Comparison of ENCODE assay signal across 38 cellular contexts in the genomic region with DNA sequence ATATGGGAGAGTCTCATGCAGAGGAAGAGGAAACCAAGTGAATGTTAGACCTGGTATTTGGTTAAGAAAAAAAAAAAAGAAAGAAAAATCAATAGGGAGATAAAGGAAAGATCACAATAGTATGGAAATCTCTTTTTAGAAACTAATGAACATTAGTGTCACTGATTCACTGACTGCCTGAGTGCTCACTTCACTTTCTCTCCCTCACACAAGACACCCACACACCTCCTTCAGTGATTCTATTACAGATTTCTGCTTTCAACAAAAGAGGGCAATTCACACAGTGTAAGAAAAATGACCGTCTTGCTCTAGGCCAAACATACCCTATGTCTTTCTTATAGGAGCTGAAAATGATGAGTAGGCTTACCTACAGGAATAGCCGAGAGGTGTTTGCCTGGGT. TPM values are rescaled to one million over a fixed set of nuclear protein-coding genes. Genes with fewer than 3 reads are reported as not detected.
"Had no signal": no experiment of that assay in that cellular context is flagged by ENCODE, and none has a peak within 500 bp of the region (broad histone marks: within the 10 kb centered on the region; RNA-seq: fewer than 3 reads in every experiment).

No MANE protein-coding gene starts in this region.

- H3K27ac ChIP-seq: adrenal gland, ascending aorta, body of pancreas, brain microvascular endothelial cell, breast epithelium, cardiac muscle cell had no signal

- H3K27ac Mint-ChIP-seq: activated naive CD4-positive, alpha-beta T cell treated with anti-CD3 and anti-CD28 coated beads for 36 hours; activated naive CD4-positive, alpha-beta T cell treated with anti-CD3 and anti-CD28 coated beads, Interleukin-2, amount 10 ng/mL, durations not matched to agents 7 days and 5 days; activated naive CD4-positive, alpha-beta T cell treated with anti-CD3 and anti-CD28 coated beads, Interleukin-2, amount 50 U/mL, for 24 hours; activated naive CD4-positive, alpha-beta T cell treated with anti-CD3 and anti-CD28 coated beads, Interleukin-2, amount 50 U/mL, for 72 hours; activated naive CD8-positive, alpha-beta T cell; activated naive CD8-positive, alpha-beta T cell treated with anti-CD3 and anti-CD28 coated beads for 36 hours; activated naive CD8-positive, alpha-beta T cell treated with anti-CD3 and anti-CD28 coated beads, Interleukin-2, amount 10 ng/mL, durations not matched to agents 7 days and 5 days; activated naive CD8-positive, alpha-beta T cell treated with anti-CD3 and anti-CD28 coated beads, Interleukin-2, amount 50 U/mL, for 24 hours; activated T-cell treated with anti-CD3 and anti-CD28 coated beads, Interleukin-2, amount 50 U/mL, for 24 hours; activated T-cell treated with anti-CD3 and anti-CD28 coated beads, Interleukin-2, amount 50 U/mL, for 72 hours; activated T-helper 1 cell treated with anti-CD3 and anti-CD28 coated beads, Interleukin-12 subunit alpha, Interleukin-12 subunit beta, Interleukin-2, Interleukin-4 antibody, amounts not matched to agents 30 ng/mL and 10 ng/mL and 1 ng/mL, durations not matched to agents 14 hours and 24 hours and 36 hours; activated T-helper 17 cell treated with anti-CD3 and anti-CD28 coated beads, Interleukin-2, amount 50 U/mL, for 72 hours; activated T-helper 2 cell treated with anti-CD3 and anti-CD28 coated beads, Interferon-gamma antibody, Interleukin-2, Interleukin-4, amounts not matched to agents 10 μg/mL and 5 μg/mL and 100 μg/mL, durations not matched to agents 14 hours and 24 hours and 36 hours; brain had no signal

- H3K4me1 ChIP-seq: breast epithelium had no signal

- DNase-seq: activated effector memory CD4-positive, alpha-beta T cell treated with anti-CD3 and anti-CD28 coated beads, Interleukin-2, amount 50 U/mL, for 16 hours; activated effector memory CD4-positive, alpha-beta T cell treated with Interleukin-2 at 50 U/mL for 16 hours; activated gamma-delta T cell; activated gamma-delta T cell treated with Interleukin-2 at 50 U/mL for 16 hours; activated naive CD4-positive, alpha-beta T cell; activated naive CD4-positive, alpha-beta T cell treated with anti-CD3 and anti-CD28 coated beads for 36 hours; activated naive CD4-positive, alpha-beta T cell treated with anti-CD3 and anti-CD28 coated beads, Interleukin-2, amount 10 ng/mL, durations not matched to agents 7 days and 5 days; activated naive CD4-positive, alpha-beta T cell treated with anti-CD3 and anti-CD28 coated beads, Interleukin-2, amount 50 U/mL, for 16 hours; activated naive CD4-positive, alpha-beta T cell treated with Interleukin-2 at 50 U/mL for 16 hours; activated naive CD8-positive, alpha-beta T cell treated with anti-CD3 and anti-CD28 coated beads for 36 hours; activated naive CD8-positive, alpha-beta T cell treated with anti-CD3 and anti-CD28 coated beads, Interleukin-2, amount 10 ng/mL, durations not matched to agents 7 days and 5 days; activated naive CD8-positive, alpha-beta T cell treated with anti-CD3 and anti-CD28 coated beads, Interleukin-2, amount 50 U/mL, for 24 hours; activated T-cell treated with anti-CD3 and anti-CD28 coated beads for 4 hours; activated T-cell treated with anti-CD3 and anti-CD28 coated beads, Interleukin-2, amount 50 U/mL, for 1 hour; activated T-cell treated with anti-CD3 and anti-CD28 coated beads, Interleukin-2, amount 50 U/mL, for 24 hours; activated T-cell treated with anti-CD3 and anti-CD28 coated beads, Interleukin-2, amount 50 U/mL, for 4 hours; activated T-cell treated with anti-CD3 and anti-CD28 coated beads, Interleukin-2, amount 50 U/mL, for 48 hours; activated T-cell treated with anti-CD3 and anti-CD28 coated beads, Interleukin-2, amount 50 U/mL, for 72 hours; adrenal gland; amniotic stem cell; amygdala; anterior cingulate cortex; aorta; body of pancreas; brain microvascular endothelial cell; central memory CD4-positive, alpha-beta T cell; cerebellar nuclear complex had no signal

- H3K4me3 Mint-ChIP-seq: activated naive CD4-positive, alpha-beta T cell treated with anti-CD3 and anti-CD28 coated beads for 36 hours; activated naive CD4-positive, alpha-beta T cell treated with anti-CD3 and anti-CD28 coated beads, Interleukin-2, amount 10 ng/mL, durations not matched to agents 7 days and 5 days; activated naive CD4-positive, alpha-beta T cell treated with anti-CD3 and anti-CD28 coated beads, Interleukin-2, amount 50 U/mL, for 24 hours; activated naive CD8-positive, alpha-beta T cell; activated naive CD8-positive, alpha-beta T cell treated with anti-CD3 and anti-CD28 coated beads for 36 hours; activated naive CD8-positive, alpha-beta T cell treated with anti-CD3 and anti-CD28 coated beads, Interleukin-2, amount 10 ng/mL, durations not matched to agents 7 days and 5 days; activated naive CD8-positive, alpha-beta T cell treated with anti-CD3 and anti-CD28 coated beads, Interleukin-2, amount 50 U/mL, for 24 hours; activated T-cell treated with anti-CD3 and anti-CD28 coated beads, Interleukin-2, amount 50 U/mL, for 24 hours; activated T-cell treated with anti-CD3 and anti-CD28 coated beads, Interleukin-2, amount 50 U/mL, for 4 hours; activated T-cell treated with anti-CD3 and anti-CD28 coated beads, Interleukin-2, amount 50 U/mL, for 72 hours; activated T-helper 1 cell treated with anti-CD3 and anti-CD28 coated beads, Interleukin-12 subunit alpha, Interleukin-12 subunit beta, Interleukin-2, Interleukin-4 antibody, amounts not matched to agents 30 ng/mL and 10 ng/mL and 1 ng/mL, durations not matched to agents 14 hours and 24 hours and 36 hours; activated T-helper 17 cell treated with anti-CD3 and anti-CD28 coated beads, Interleukin-2, amount 50 U/mL, for 72 hours; central memory CD8-positive, alpha-beta T cell had no signal

- H3K4me1 Mint-ChIP-seq: activated naive CD4-positive, alpha-beta T cell treated with anti-CD3 and anti-CD28 coated beads, Interleukin-2, amount 10 ng/mL, durations not matched to agents 7 days and 5 days; activated T-helper 17 cell treated with anti-CD3 and anti-CD28 coated beads, Interleukin-2, amount 50 U/mL, for 72 hours; central memory CD8-positive, alpha-beta T cell had no signal

- H3K4me3 ChIP-seq: adrenal gland, ascending aorta, body of pancreas, breast epithelium, cardiac muscle cell had no signal

- H3K36me3 Mint-ChIP-seq: activated naive CD4-positive, alpha-beta T cell treated with anti-CD3 and anti-CD28 coated beads, Interleukin-2, amount 50 U/mL, for 24 hours; activated naive CD8-positive, alpha-beta T cell; activated naive CD8-positive, alpha-beta T cell treated with anti-CD3 and anti-CD28 coated beads for 36 hours; activated naive CD8-positive, alpha-beta T cell treated with anti-CD3 and anti-CD28 coated beads, Interleukin-2, amount 10 ng/mL, durations not matched to agents 7 days and 5 days had no signal

- H3K9me3 Mint-ChIP-seq: activated naive CD4-positive, alpha-beta T cell treated with anti-CD3 and anti-CD28 coated beads for 36 hours; activated naive CD4-positive, alpha-beta T cell treated with anti-CD3 and anti-CD28 coated beads, Interleukin-2, amount 10 ng/mL, durations not matched to agents 7 days and 5 days; activated naive CD4-positive, alpha-beta T cell treated with anti-CD3 and anti-CD28 coated beads, Interleukin-2, amount 50 U/mL, for 24 hours; activated naive CD4-positive, alpha-beta T cell treated with anti-CD3 and anti-CD28 coated beads, Interleukin-2, amount 50 U/mL, for 72 hours; activated naive CD8-positive, alpha-beta T cell treated with anti-CD3 and anti-CD28 coated beads for 36 hours; activated naive CD8-positive, alpha-beta T cell treated with anti-CD3 and anti-CD28 coated beads, Interleukin-2, amount 10 ng/mL, durations not matched to agents 7 days and 5 days; activated naive CD8-positive, alpha-beta T cell treated with anti-CD3 and anti-CD28 coated beads, Interleukin-2, amount 50 U/mL, for 24 hours; activated T-cell treated with anti-CD3 and anti-CD28 coated beads, Interleukin-2, amount 50 U/mL, for 24 hours; activated T-cell treated with anti-CD3 and anti-CD28 coated beads, Interleukin-2, amount 50 U/mL, for 4 hours; activated T-helper 1 cell treated with anti-CD3 and anti-CD28 coated beads, Interleukin-12 subunit alpha, Interleukin-12 subunit beta, Interleukin-2, Interleukin-4 antibody, amounts not matched to agents 30 ng/mL and 10 ng/mL and 1 ng/mL, durations not matched to agents 14 hours and 24 hours and 36 hours; activated T-helper 17 cell treated with anti-CD3 and anti-CD28 coated beads, Interleukin-2, amount 50 U/mL, for 72 hours; activated T-helper 2 cell treated with anti-CD3 and anti-CD28 coated beads, Interferon-gamma antibody, Interleukin-2, Interleukin-4, amounts not matched to agents 10 μg/mL and 5 μg/mL and 100 μg/mL, durations not matched to agents 14 hours and 24 hours and 36 hours; central memory CD8-positive, alpha-beta T cell had no signal

- ATAC-seq: activated naive CD4-positive, alpha-beta T cell treated with anti-CD3 and anti-CD28 coated beads, Interleukin-2, amount 50 U/mL, for 72 hours; activated naive CD8-positive, alpha-beta T cell treated with anti-CD3 and anti-CD28 coated beads, Interleukin-2, amount 50 U/mL, for 24 hours; activated T-cell treated with anti-CD3 and anti-CD28 coated beads, Interleukin-2, amount 50 U/mL, for 4 hours; activated T-cell treated with anti-CD3 and anti-CD28 coated beads, Interleukin-2, amount 50 U/mL, for 72 hours; activated T-helper 17 cell treated with anti-CD3 and anti-CD28 coated beads, Interleukin-2, amount 50 U/mL, for 72 hours; body of pancreas had no signal

- H3K9me3 ChIP-seq: adrenal gland, ascending aorta, body of pancreas, breast epithelium had no signal

- H3K36me3 ChIP-seq: adrenal gland, ascending aorta, brain microvascular endothelial cell, breast epithelium, cardiac muscle cell had no signal

RNA-seq across cellular contexts. Expression of a gene that starts 6.0 kb away (rescaled TPM):
- total RNA-seq: activated naive CD4-positive, alpha-beta T cell treated with anti-CD3 and anti-CD28 coated beads for 36 hours; activated naive CD4-positive, alpha-beta T cell treated with anti-CD3 and anti-CD28 coated beads, Interleukin-2, amount 50 U/mL, for 72 hours; activated naive CD8-positive, alpha-beta T cell treated with anti-CD3 and anti-CD28 coated beads for 36 hours; activated naive CD8-positive, alpha-beta T cell treated with anti-CD3 and anti-CD28 coated beads, Interleukin-2, amount 10 ng/mL, durations not matched to agents 7 days and 5 days; activated T-cell treated with anti-CD3 and anti-CD28 coated beads, Interleukin-2, amount 50 U/mL, for 4 hours; activated T-cell treated with anti-CD3 and anti-CD28 coated beads, Interleukin-2, amount 50 U/mL, for 72 hours; activated T-helper 1 cell treated with anti-CD3 and anti-CD28 coated beads, Interleukin-12 subunit alpha, Interleukin-12 subunit beta, Interleukin-2, Interleukin-4 antibody, amounts not matched to agents 30 ng/mL and 10 ng/mL and 1 ng/mL, durations not matched to agents 14 hours and 24 hours and 36 hours; activated T-helper 17 cell treated with anti-CD3 and anti-CD28 coated beads, Interleukin-2, amount 50 U/mL, for 72 hours; ascending aorta had no signal
